ENCODE assay signal across 23 cellular contexts in genomic region chr4:138209094-138209493, GRCh38. TPM values are rescaled to one million over a fixed set of nuclear protein-coding genes. Genes with fewer than 3 reads are reported as not detected.
"Had no signal": no experiment of that assay in that cellular context is flagged by ENCODE, and none has a peak within 500 bp of the region (broad histone marks: within the 10 kb centered on the region; RNA-seq: fewer than 3 reads in every experiment).

No MANE protein-coding gene starts in this region.

- H3K9ac ChIP-seq: neural progenitor cell, parathyroid adenoma had no signal

- H3K9me3 ChIP-seq: gastrocnemius medialis, left lung, right lobe of liver, thoracic aorta, upper lobe of left lung had no signal

- H3K4me1 ChIP-seq: gastrocnemius medialis, left lung, neural progenitor cell, parathyroid adenoma, right lobe of liver, tibial nerve, upper lobe of left lung had no signal

- H3K79me2 ChIP-seq: parathyroid adenoma had no signal

- DNase-seq: erythroblast; gastrocnemius medialis; head of caudate nucleus; kidney; left cardiac atrium; left lung; mesendoderm; midbrain; naive thymus-derived CD4-positive, alpha-beta T cell; right lobe of liver; small intestine; stimulated activated CD4-positive, alpha-beta T cell treated with anti-CD3 and anti-CD28 coated beads, Interleukin-15, amount 100 ng/mL, for 24 hours; stimulated activated CD4-positive, alpha-beta T cell treated with anti-CD3 and anti-CD28 coated beads, Interleukin-2, amount 100 ng/mL, for 48 hours; stimulated activated naive B cell treated with anti-CD40 and anti-IgM and Interleukin-4, amounts not matched to agents 10 μg/mL and 1 μg/mL and 100 μg/mL, for 72 hours; upper lobe of left lung had no signal

- H3K27me3 Mint-ChIP-seq: naive thymus-derived CD4-positive, alpha-beta T cell; progenitor cell of endocrine pancreas; stimulated activated naive B cell treated with anti-CD40 and anti-IgM and Interleukin-4, amounts not matched to agents 10 μg/mL and 1 μg/mL and 100 μg/mL, for 72 hours; stimulated activated naive CD8-positive, alpha-beta T cell treated with anti-CD3 and anti-CD28 coated beads, Interleukin-15, Interleukin-2, amounts not matched to agents 100 ng/mL and 50 ng/mL, for 24 hours had no signal

- H3K27ac Mint-ChIP-seq: naive thymus-derived CD4-positive, alpha-beta T cell; nephron; neural progenitor cell; progenitor cell of endocrine pancreas; stimulated activated naive B cell treated with anti-CD40 and anti-IgM and Interleukin-4, amounts not matched to agents 10 μg/mL and 1 μg/mL and 100 μg/mL, for 72 hours; stimulated activated naive CD8-positive, alpha-beta T cell treated with anti-CD3 and anti-CD28 coated beads, Interleukin-15, Interleukin-2, amounts not matched to agents 100 ng/mL and 50 ng/mL, for 24 hours had no signal

- H3K4me2 ChIP-seq: neural progenitor cell had no signal

- H3K4me1 Mint-ChIP-seq: nephron; stimulated activated naive B cell treated with anti-CD40 and anti-IgM and Interleukin-4, amounts not matched to agents 10 μg/mL and 1 μg/mL and 100 μg/mL, for 72 hours had no signal

- H2AFZ ChIP-seq: neural progenitor cell, parathyroid adenoma had no signal

- H3K4me3 Mint-ChIP-seq: naive thymus-derived CD4-positive, alpha-beta T cell; nephron; neural progenitor cell; stimulated activated naive B cell treated with anti-CD40 and anti-IgM and Interleukin-4, amounts not matched to agents 10 μg/mL and 1 μg/mL and 100 μg/mL, for 72 hours; stimulated activated naive CD8-positive, alpha-beta T cell treated with anti-CD3 and anti-CD28 coated beads, Interleukin-15, Interleukin-2, amounts not matched to agents 100 ng/mL and 50 ng/mL, for 24 hours had no signal

- H3K36me3 Mint-ChIP-seq: stimulated activated naive B cell treated with anti-CD40 and anti-IgM and Interleukin-4, amounts not matched to agents 10 μg/mL and 1 μg/mL and 100 μg/mL, for 72 hours had no signal

- H3K27ac ChIP-seq: coronary artery, gastrocnemius medialis, left lung, neural progenitor cell, parathyroid adenoma, right lobe of liver, thoracic aorta, tibial nerve, upper lobe of left lung had no signal

- H3K36me3 ChIP-seq: gastrocnemius medialis, left lung, neural progenitor cell, right lobe of liver, thoracic aorta, tibial nerve, upper lobe of left lung had no signal

- ATAC-seq: gastrocnemius medialis; left cardiac atrium; left lung; naive thymus-derived CD4-positive, alpha-beta T cell; right lobe of liver; stimulated activated naive B cell treated with anti-CD40 and anti-IgM and Interleukin-4, amounts not matched to agents 10 μg/mL and 1 μg/mL and 100 μg/mL, for 72 hours had no signal

- H3K4me3 ChIP-seq: coronary artery, gastrocnemius medialis, left lung, neural progenitor cell, right lobe of liver, thoracic aorta, tibial nerve, upper lobe of left lung had no signal

- H3K27me3 ChIP-seq: gastrocnemius medialis, left lung, neural progenitor cell, right lobe of liver, tibial nerve, upper lobe of left lung had no signal

- H3K9me3 Mint-ChIP-seq: nephron; neural progenitor cell; stimulated activated naive B cell treated with anti-CD40 and anti-IgM and Interleukin-4, amounts not matched to agents 10 μg/mL and 1 μg/mL and 100 μg/mL, for 72 hours; stimulated activated naive CD8-positive, alpha-beta T cell treated with anti-CD3 and anti-CD28 coated beads, Interleukin-15, Interleukin-2, amounts not matched to agents 100 ng/mL and 50 ng/mL, for 24 hours had no signal

RNA-seq across cellular contexts. Expression of gene SLC7A11, which starts 33.1 kb away (rescaled TPM):
- polyA plus RNA-seq: naive thymus-derived CD4-positive, alpha-beta T cell had no signal
